In the genomic region with DNA sequence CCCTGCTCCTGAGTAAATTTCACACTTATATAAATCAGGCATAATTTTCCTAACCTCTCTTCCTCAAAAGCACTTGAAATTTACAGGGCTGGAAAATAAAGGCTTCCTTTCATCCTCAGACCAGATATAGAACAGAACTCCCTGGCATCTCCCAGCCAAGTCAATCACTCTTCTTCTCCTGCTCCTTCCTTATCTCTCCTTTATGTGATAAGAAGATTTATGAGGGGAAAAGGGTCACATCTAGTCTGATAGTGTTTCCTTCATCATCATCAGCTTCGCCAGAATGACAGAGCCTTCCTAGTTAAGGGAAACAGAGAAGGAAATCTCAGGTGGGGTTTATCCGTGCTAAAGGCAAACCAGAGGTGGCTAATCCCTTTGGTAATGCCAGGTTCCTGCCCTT, we compare ENCODE assay signal across 24 cellular contexts. TPM values are rescaled to one million over a fixed set of nuclear protein-coding genes. Genes with fewer than 3 reads are reported as not detected.
"Had no signal": no experiment of that assay in that cellular context is flagged by ENCODE, and none has a peak within 500 bp of the region (broad histone marks: within the 10 kb centered on the region; RNA-seq: fewer than 3 reads in every experiment).

No MANE protein-coding gene starts in this region.

- H3K36me3 ChIP-seq: breast epithelium, MG63, SJSA1 had no signal

- H3K9me3 ChIP-seq: breast epithelium, MG63, SJSA1 had no signal

- DNase-seq: activated CD4-positive, alpha-beta T cell treated with anti-CD3 and anti-CD28 coated beads for 4 hours; activated CD8-positive, alpha-beta memory T cell treated with anti-CD3 and anti-CD28 coated beads, Interleukin-2, amount 50 U/mL, for 48 hours; activated CD8-positive, alpha-beta T cell treated with anti-CD3 and anti-CD28 coated beads for 36 hours; activated naive CD4-positive, alpha-beta T cell treated with anti-CD3 and anti-CD28 coated beads, Interleukin-2, amount 50 U/mL, for 16 hours; activated T-cell treated with anti-CD3 and anti-CD28 coated beads, Interleukin-2, amount 50 U/mL, for 1 hour; aorta; central memory CD4-positive, alpha-beta T cell; MG63; MV-4-11; NCI-H1092 treated with DMSO at 0.1 percent for 48 hours; NCI-H1417 treated with DMSO at 0.1 percent for 48 hours; NCI-H1694; NCI-H2029; NCI-H510A treated with DMSO at 0.1 percent for 48 hours; NCI-H69; NK-92 treated with Interleukin-12 subunit alpha and Interleukin-12 subunit beta, amount 100 ng/mL, for 24 hours; SHP77 had no signal

- H3K27ac ChIP-seq: breast epithelium, KMS-11, SJSA1 had no signal

- H3K4me3 ChIP-seq: breast epithelium, MG63, SJSA1 had no signal

- H3K27me3 ChIP-seq: breast epithelium, MG63 had no signal

- H3K9me3 Mint-ChIP-seq: activated CD8-positive, alpha-beta T cell treated with anti-CD3 and anti-CD28 coated beads for 36 hours; IgD-negative memory B cell; T-helper 1 cell treated with Interleukin-12 subunit alpha and Interleukin-12 subunit beta and Interleukin-4 antibody, amounts not matched to agents 30 μg/mL and 1 μg/mL, for 36 hours had no signal

- H3K27ac Mint-ChIP-seq: activated CD8-positive, alpha-beta T cell treated with anti-CD3 and anti-CD28 coated beads for 36 hours; IgD-negative memory B cell; T-helper 1 cell treated with Interleukin-12 subunit alpha and Interleukin-12 subunit beta and Interleukin-4 antibody, amounts not matched to agents 30 μg/mL and 1 μg/mL, for 36 hours had no signal

- H3K4me1 ChIP-seq: breast epithelium had no signal

- H3K4me2 ChIP-seq: KMS-11 had no signal

- ATAC-seq: activated CD4-positive, CD25-positive, alpha-beta regulatory T cell treated with anti-CD3 and anti-CD28 coated beads, Interleukin-2, amount 50 U/mL, for 24 hours; activated CD8-positive, alpha-beta T cell treated with anti-CD3 and anti-CD28 coated beads for 36 hours had no signal

- FAIRE-seq: RCC 7860 had no signal

- H3K9ac ChIP-seq: KMS-11 had no signal

RNA-seq across cellular contexts. Expression of a gene that starts 36.2 kb away (rescaled TPM):
- total RNA-seq: activated CD8-positive, alpha-beta T cell treated with anti-CD3 and anti-CD28 coated beads for 36 hours; aorta; SJSA1 had no signal
- polyA plus RNA-seq: aorta had no signal
